Comparison of ENCODE assay signal across 21 cellular contexts in genomic region chr1:196501760-196502428, GRCh38.
DNase-seq lines count a peak whose midpoint lies in the region; ATAC-seq and TF ChIP-seq lines count a peak whose summit lies in the region.
"Had no signal": no experiment of that assay in that cellular context is flagged by ENCODE, and none has a peak within 500 bp of the region (broad histone marks: within the 10 kb centered on the region; RNA-seq: fewer than 3 reads in every experiment).

No MANE protein-coding gene starts in this region.

- H3K4me3 ChIP-seq in fibroblast of villous mesenchyme (ENCODE audit: low read depth, low read length) (no peak overlapping the region), right lobe of liver (no peak overlapping the region), uterus (no peak overlapping the region), SJCRH30 (no peak overlapping the region), Karpas-422 (ENCODE audit: low read length) (no peak overlapping the region)
- H3K4me3 ChIP-seq: SK-N-MC had no signal

- no peaks in the 10 kb centered on the region for H4K20me1 ChIP-seq in Karpas-422 (ENCODE audit: insufficient read depth, low read depth, low read length)

- ATAC-seq in right lobe of liver, result peak in 3 of 4 donors; percentile 59 to 83 (median 71)
- ATAC-seq in HG02870 (IDR thresholded peaks at IDR 0.05; ENCODE audit: unreplicated experiment), result no peak
- ATAC-seq: CD8-positive, alpha-beta T cell had no signal

- H3K9me2 ChIP-seq in Karpas-422 (replicated peaks; ENCODE audit: insufficient read depth, low read length), result no peaks in the 10 kb centered on the region

- TF ChIP-seq POLR2A in right lobe of liver (IDR thresholded peaks at IDR 0.05) (no peak), uterus (IDR thresholded peaks at IDR 0.05) (no peak)

- H3K4me2 ChIP-seq in Karpas-422 (ENCODE audit: low read depth, low read length, poor library complexity, severe bottlenecking), result no peak overlapping the region

- WGBS in right lobe of liver (ENCODE audit: insufficient coverage, low coverage, low lambda C conversion rate, missing lambda C conversion rate), result 80% methylated on average over 8 of the region's 8 CpGs

- intact Hi-C loops in right lobe of liver (cut with DNase I) (no loop called here), uterus (cut with DNase I; ENCODE audit: low total_unique reads) (no loop called here)

- H3K36me3 ChIP-seq in right lobe of liver (no peaks in the 10 kb centered on the region), uterus (no peaks in the 10 kb centered on the region), SJCRH30 (no peaks in the 10 kb centered on the region), Karpas-422 (ENCODE audit: insufficient read depth, low read length) (no peaks in the 10 kb centered on the region)

- H3K9me3 ChIP-seq in right lobe of liver (no peaks in the 10 kb centered on the region), uterus (no peaks in the 10 kb centered on the region), SJCRH30 (replicated peaks) (no peaks in the 10 kb centered on the region), Karpas-422 (ENCODE audit: low read length) (no peaks in the 10 kb centered on the region; the same call in 1 of the 2 replicates)

- H3K4me1 ChIP-seq in right lobe of liver (peaks cover 0 to 12% (median 0%) of the 10 kb centered on the region in 4 donors), uterus (no peaks in the 10 kb centered on the region), SJCRH30 (no peaks in the 10 kb centered on the region), Karpas-422 (ENCODE audit: low read length) (no peaks in the 10 kb centered on the region)

- H3K27me3 ChIP-seq in right lobe of liver (no peaks in the 10 kb centered on the region), uterus (no peaks in the 10 kb centered on the region), SJCRH30 (no peaks in the 10 kb centered on the region), Karpas-422 (ENCODE audit: low read length) (no peaks in the 10 kb centered on the region)

- no peaks in the 10 kb centered on the region for H3K79me2 ChIP-seq in Karpas-422 (ENCODE audit: low read length)

- no peak overlapping the region for H3K9ac ChIP-seq in Karpas-422 (ENCODE audit: low read length)

- peak; percentile 69 for DNase-seq in amniotic epithelial cell (ENCODE audit: low read depth)
- DNase-seq in fibroblast of villous mesenchyme (ENCODE audit: low read depth), result peak; percentile 8
- DNase-seq in right lobe of liver, result no peak
- no peak for DNase-seq in uterus
- no peak for DNase-seq in SJCRH30
- DNase-seq in Karpas-422, result no peak
- DNase-seq: AML-193; C1 segment of cervical spinal cord; CD8-positive, alpha-beta T cell; DMS153; MV-4-11; NCI-H1105 treated with DMSO at 0.1 percent for 48 hours; NCI-H1694 treated with DMSO at 0.1 percent for 48 hours; NCI-H2081 treated with DMSO at 0.1 percent for 48 hours; NCI-H2171 treated with DMSO at 0.1 percent for 48 hours; NCI-H446; NCI-H526; SHP77; SW 1271 had no signal

- H2AFZ ChIP-seq in Karpas-422 (ENCODE audit: low read length), result no peak overlapping the region

- no peak for TF ChIP-seq CTCF in fibroblast of villous mesenchyme (IDR thresholded peaks at IDR 0.05; ENCODE audit: insufficient read depth, low read depth, low read length)
- TF ChIP-seq CTCF in right lobe of liver (IDR thresholded peaks at IDR 0.05), result no peak
- no peak for TF ChIP-seq CTCF in uterus (IDR thresholded peaks at IDR 0.05)

- H3K27ac ChIP-seq in right lobe of liver (no peak overlapping the region), uterus (no peak overlapping the region), SJCRH30 (no peak overlapping the region), Karpas-422 (ENCODE audit: low read length) (no peak overlapping the region)
- H3K27ac ChIP-seq: SK-N-MC had no signal

Comparison
In these comparisons a context has a peak if more than half of its experiments do, and no peak if none do; other contexts are left out.
1. DNase-seq: peak in amniotic epithelial cell (single experiment) and fibroblast of villous mesenchyme (single experiment); none in right lobe of liver (0 of 3), uterus (0 of 2), SJCRH30 (0 of 2) and Karpas-422 (single experiment).